6 cellular contexts compared by ENCODE assay signal in the genomic region with DNA sequence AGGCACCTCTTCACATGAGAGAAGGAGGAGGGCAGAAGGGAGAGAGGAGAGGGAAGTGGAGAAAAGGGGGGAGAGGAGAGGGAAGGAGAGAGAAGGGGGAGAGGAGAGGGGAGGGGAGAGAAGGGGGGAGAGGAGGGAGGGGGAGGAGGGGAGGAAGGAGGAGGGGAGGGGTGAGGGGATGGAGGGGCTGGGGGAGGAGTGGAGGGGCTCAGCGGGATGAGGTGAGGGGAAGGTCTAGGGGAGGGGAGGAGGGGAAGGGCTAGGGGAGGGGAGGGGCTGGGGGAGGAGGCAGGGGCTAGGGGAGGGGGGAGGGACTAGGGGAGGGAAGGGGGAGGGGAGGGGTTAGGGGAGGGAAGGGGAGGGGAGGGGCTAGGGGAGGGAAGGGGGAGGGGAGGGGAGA. TPM values are rescaled to one million over a fixed set of nuclear protein-coding genes. Genes with fewer than 3 reads are reported as not detected.
"Had no signal": no experiment of that assay in that cellular context is flagged by ENCODE, and none has a peak within 500 bp of the region (broad histone marks: within the 10 kb centered on the region; RNA-seq: fewer than 3 reads in every experiment).

No MANE protein-coding gene starts in this region.

RNA-seq across cellular contexts. Expression of a gene that starts 5.5 kb away (rescaled TPM):
- total RNA-seq: PC-3, PC-9, Right ventricle myocardium superior, RPMI7951, SJSA1, SK-MEL-5 had no signal
